30 cellular contexts compared by ENCODE assay signal in the genomic region with DNA sequence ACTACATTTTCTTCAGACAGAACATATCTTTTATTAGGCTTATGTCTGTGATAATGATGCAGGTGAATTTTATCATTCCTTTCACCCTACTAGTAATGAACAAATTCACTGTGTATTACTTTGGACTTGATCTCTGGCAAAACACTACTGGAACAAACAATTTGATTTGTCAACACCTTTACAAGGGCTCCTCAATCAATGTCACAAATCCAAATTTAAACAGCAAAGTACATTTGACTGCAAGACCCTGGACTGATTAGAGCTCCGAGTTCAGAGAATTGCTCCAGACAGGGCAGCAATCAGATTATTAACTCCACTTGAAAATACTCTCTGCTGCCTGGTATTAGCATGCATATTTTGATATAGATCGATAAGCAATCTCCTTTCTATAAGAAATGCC.
"Had no signal": no experiment of that assay in that cellular context is flagged by ENCODE, and none has a peak within 500 bp of the region (broad histone marks: within the 10 kb centered on the region; RNA-seq: fewer than 3 reads in every experiment).

No MANE protein-coding gene starts in this region.

- H3K27me3 ChIP-seq: ascending aorta, cardiac muscle cell had no signal

- ATAC-seq: activated CD4-positive, alpha-beta T cell treated with anti-CD3 and anti-CD28 coated beads for 36 hours; activated CD4-positive, CD25-positive, alpha-beta regulatory T cell treated with anti-CD3 and anti-CD28 coated beads, Interleukin-2, amount 50 U/mL, for 24 hours; activated CD8-positive, alpha-beta memory T cell treated with anti-CD3 and anti-CD28 coated beads, Interleukin-2, amount 10 ng/mL, durations not matched to agents 7 days and 5 days; activated CD8-positive, alpha-beta T cell treated with anti-CD3 and anti-CD28 coated beads for 36 hours; activated naive CD8-positive, alpha-beta T cell treated with anti-CD3 and anti-CD28 coated beads, Interleukin-2, amount 50 U/mL, for 24 hours; WTC11 had no signal

- H3K9me3 ChIP-seq: ascending aorta had no signal

- H3K4me3 ChIP-seq: ascending aorta, cardiac muscle cell had no signal

- H3K36me3 ChIP-seq: ascending aorta, cardiac muscle cell, WERI-Rb-1 had no signal

- H3K4me1 ChIP-seq: ascending aorta had no signal

- DNase-seq: activated CD4-positive, alpha-beta memory T cell treated with anti-CD3 and anti-CD28 coated beads for 36 hours; activated CD4-positive, alpha-beta T cell treated with anti-CD3 and anti-CD28 coated beads for 1 hour; activated CD4-positive, alpha-beta T cell treated with anti-CD3 and anti-CD28 coated beads for 36 hours; activated CD4-positive, alpha-beta T cell treated with anti-CD3 and anti-CD28 coated beads for 48 hours; activated CD4-positive, alpha-beta T cell treated with anti-CD3 and anti-CD28 coated beads, Interleukin-2, amount 10 ng/mL, durations not matched to agents 7 days and 5 days; activated CD4-positive, CD25-positive, alpha-beta regulatory T cell; activated CD8-positive, alpha-beta memory T cell treated with anti-CD3 and anti-CD28 coated beads for 24 hours; activated CD8-positive, alpha-beta memory T cell treated with anti-CD3 and anti-CD28 coated beads, Interleukin-2, amount 10 ng/mL, durations not matched to agents 7 days and 5 days; activated CD8-positive, alpha-beta memory T cell treated with anti-CD3 and anti-CD28 coated beads, Interleukin-2, amount 50 U/mL, for 48 hours; activated CD8-positive, alpha-beta T cell treated with anti-CD3 and anti-CD28 coated beads for 36 hours; activated effector memory CD4-positive, alpha-beta T cell treated with Interleukin-2 at 50 U/mL for 16 hours; activated gamma-delta T cell; activated naive CD4-positive, alpha-beta T cell treated with anti-CD3 and anti-CD28 coated beads, Interleukin-2, amount 10 ng/mL, durations not matched to agents 7 days and 5 days; activated naive CD4-positive, alpha-beta T cell treated with Interleukin-2 at 50 U/mL for 16 hours; activated naive CD8-positive, alpha-beta T cell treated with anti-CD3 and anti-CD28 coated beads, Interleukin-2, amount 10 ng/mL, durations not matched to agents 7 days and 5 days; activated naive CD8-positive, alpha-beta T cell treated with anti-CD3 and anti-CD28 coated beads, Interleukin-2, amount 50 U/mL, for 24 hours; activated T-cell treated with anti-CD3 and anti-CD28 coated beads, Interleukin-2, amount 50 U/mL, for 24 hours; activated T-cell treated with anti-CD3 and anti-CD28 coated beads, Interleukin-2, amount 50 U/mL, for 48 hours; amygdala; anterior cingulate cortex; caudate nucleus; cerebellar nuclear complex; T-helper 1 cell; T-helper 2 cell; T-helper 9 cell; WERI-Rb-1 had no signal

- H3K27ac ChIP-seq: ascending aorta, cardiac muscle cell, WERI-Rb-1 had no signal
